Comparison of ENCODE assay signal across 1 cellular context in the genomic region with DNA sequence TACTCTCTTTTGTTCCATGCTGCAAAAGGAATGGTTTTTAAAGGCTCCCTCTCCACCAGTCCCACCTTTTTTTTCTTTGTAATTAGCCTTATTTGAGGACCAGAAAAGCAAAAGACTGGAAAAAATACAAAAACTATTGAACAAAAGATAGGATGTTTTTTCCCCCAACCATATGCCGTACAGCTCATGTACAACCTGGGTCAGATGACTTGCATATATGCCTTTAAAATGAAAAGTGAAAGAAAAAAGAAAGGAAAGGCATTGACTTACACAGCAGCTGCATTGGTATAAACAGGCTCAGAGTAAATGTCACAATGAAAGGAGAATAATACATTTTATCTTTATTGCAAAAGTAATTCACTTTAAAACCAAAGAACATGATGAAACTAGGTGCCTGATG.
TF ChIP-seq lines count a peak whose summit lies in the region.

No MANE protein-coding gene starts in this region.

TF ChIP-seq in GM23338, 12 proteins besides CTCF, POLR2A, EP300 and RAD21 (continued from another document):
- TF ChIP-seq, protein P1, sequence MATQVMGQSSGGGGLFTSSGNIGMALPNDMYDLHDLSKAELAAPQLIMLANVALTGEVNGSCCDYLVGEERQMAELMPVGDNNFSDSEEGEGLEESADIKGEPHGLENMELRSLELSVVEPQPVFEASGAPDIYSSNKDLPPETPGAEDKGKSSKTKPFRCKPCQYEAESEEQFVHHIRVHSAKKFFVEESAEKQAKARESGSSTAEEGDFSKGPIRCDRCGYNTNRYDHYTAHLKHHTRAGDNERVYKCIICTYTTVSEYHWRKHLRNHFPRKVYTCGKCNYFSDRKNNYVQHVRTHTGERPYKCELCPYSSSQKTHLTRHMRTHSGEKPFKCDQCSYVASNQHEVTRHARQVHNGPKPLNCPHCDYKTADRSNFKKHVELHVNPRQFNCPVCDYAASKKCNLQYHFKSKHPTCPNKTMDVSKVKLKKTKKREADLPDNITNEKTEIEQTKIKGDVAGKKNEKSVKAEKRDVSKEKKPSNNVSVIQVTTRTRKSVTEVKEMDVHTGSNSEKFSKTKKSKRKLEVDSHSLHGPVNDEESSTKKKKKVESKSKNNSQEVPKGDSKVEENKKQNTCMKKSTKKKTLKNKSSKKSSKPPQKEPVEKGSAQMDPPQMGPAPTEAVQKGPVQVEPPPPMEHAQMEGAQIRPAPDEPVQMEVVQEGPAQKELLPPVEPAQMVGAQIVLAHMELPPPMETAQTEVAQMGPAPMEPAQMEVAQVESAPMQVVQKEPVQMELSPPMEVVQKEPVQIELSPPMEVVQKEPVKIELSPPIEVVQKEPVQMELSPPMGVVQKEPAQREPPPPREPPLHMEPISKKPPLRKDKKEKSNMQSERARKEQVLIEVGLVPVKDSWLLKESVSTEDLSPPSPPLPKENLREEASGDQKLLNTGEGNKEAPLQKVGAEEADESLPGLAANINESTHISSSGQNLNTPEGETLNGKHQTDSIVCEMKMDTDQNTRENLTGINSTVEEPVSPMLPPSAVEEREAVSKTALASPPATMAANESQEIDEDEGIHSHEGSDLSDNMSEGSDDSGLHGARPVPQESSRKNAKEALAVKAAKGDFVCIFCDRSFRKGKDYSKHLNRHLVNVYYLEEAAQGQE (IDR thresholded peaks at IDR 0.05; ENCODE audit: unreplicated experiment), result no peak
- TF ChIP-seq EZH2phosphoT487 (IDR thresholded peaks at IDR 0.05; ENCODE audit: unreplicated experiment) (no peak), NANOG (IDR thresholded peaks at IDR 0.05; ENCODE audit: borderline replicate concordance) (no peak), STAT1 (IDR thresholded peaks at IDR 0.05; ENCODE audit: unreplicated experiment) (no peak), ZNF114 (CRISPR knock-in tag; IDR thresholded peaks at IDR 0.05) (no peak), EZH2 (IDR thresholded peaks at IDR 0.05; ENCODE audit: low read depth, unreplicated experiment) (no peak), CREB1 (CRISPR knock-in tag; IDR thresholded peaks at IDR 0.05; ENCODE audit: low read depth) (no peak)
- TF ChIP-seq, protein P2, sequence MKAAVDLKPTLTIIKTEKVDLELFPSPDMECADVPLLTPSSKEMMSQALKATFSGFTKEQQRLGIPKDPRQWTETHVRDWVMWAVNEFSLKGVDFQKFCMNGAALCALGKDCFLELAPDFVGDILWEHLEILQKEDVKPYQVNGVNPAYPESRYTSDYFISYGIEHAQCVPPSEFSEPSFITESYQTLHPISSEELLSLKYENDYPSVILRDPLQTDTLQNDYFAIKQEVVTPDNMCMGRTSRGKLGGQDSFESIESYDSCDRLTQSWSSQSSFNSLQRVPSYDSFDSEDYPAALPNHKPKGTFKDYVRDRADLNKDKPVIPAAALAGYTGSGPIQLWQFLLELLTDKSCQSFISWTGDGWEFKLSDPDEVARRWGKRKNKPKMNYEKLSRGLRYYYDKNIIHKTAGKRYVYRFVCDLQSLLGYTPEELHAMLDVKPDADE (IDR thresholded peaks at IDR 0.05), result no peak
